In the genomic region with DNA sequence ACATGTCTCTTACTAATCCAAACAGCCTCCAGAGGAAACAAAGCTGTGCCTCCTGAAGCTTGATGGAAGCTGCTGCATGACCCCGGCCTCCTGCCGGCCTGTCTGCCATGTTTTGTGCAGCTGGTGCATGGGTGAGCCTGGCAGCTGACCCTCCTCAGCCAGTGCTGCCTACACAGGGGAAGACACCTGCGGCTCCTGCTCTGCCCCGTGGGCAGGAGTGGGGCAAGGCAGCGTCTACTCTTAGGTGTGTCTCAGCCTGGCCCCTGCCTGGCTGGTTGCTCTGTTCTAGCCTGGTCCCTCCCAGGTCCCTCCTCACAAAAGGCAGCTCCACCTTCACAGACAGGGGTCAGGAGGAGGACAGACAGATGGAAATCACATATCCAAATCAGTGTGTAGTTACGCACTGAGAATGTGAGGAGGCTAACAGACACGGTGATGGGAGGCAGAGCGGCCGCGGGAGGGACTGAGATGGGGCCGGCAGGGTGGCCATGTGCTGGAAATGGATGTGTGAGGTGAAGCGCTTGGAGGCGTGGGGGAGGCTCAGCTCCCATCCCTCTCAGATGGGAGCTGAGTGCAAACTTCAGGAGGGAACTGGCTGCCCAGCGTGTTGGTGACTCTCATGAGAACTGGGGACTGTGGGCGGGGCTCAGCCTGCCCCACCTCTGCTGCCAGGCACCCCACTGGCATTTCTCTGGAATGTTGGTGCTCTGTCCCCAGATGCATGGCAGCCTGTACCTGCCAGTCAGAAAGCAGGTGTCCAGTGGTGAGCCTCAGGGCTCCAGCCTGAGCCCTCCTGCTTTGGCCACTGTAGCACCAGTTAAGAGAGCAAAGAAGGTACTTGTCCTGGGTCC, we compare ENCODE assay signal across 1 cellular context.
TF ChIP-seq lines count a peak whose summit lies in the region.

No MANE protein-coding gene starts in this region.

TF ChIP-seq in GM23338, 12 proteins besides CTCF, POLR2A, EP300 and RAD21 (continued from another document):
- TF ChIP-seq ZNF462 (CRISPR knock-in tag; IDR thresholded peaks at IDR 0.05) = no peak
- no peak for TF ChIP-seq STAT1 (IDR thresholded peaks at IDR 0.05; ENCODE audit: unreplicated experiment)
- TF ChIP-seq POLR2AphosphoS5 (IDR thresholded peaks at IDR 0.05; ENCODE audit: low read depth) = no peak
- TF ChIP-seq REST (IDR thresholded peaks at IDR 0.05; ENCODE audit: unreplicated experiment) = no peak
- TF ChIP-seq CREB1 (CRISPR knock-in tag; IDR thresholded peaks at IDR 0.05; ENCODE audit: low read depth) = no peak
- TF ChIP-seq EZH2 (IDR thresholded peaks at IDR 0.05; ENCODE audit: low read depth, unreplicated experiment) = no peak
- TF ChIP-seq JUNB (IDR thresholded peaks at IDR 0.05; ENCODE audit: unreplicated experiment) = no peak
- TF ChIP-seq NANOG (IDR thresholded peaks at IDR 0.05; ENCODE audit: borderline replicate concordance) = no peak
